ENCODE assay signal across 28 cellular contexts in the genomic region with DNA sequence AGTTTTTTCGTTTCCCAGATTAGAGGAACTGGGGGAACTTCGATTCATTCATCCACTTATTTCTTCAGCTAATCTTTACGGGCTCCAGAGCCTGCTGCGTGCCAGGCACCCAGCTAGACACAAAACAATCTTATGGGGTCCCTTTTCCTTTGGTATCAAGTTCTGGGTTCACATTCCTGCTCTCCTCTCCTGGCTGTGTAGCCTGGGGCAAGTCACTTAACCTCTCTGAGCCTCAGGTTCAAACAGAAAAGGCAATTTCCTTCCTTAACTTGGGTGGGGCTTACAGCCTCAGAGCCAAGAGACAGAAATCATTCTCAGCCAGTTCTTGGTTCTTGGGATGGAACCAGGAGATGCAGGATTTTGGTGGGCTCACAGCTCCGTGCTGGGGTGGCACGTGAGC. TPM values are rescaled to one million over a fixed set of nuclear protein-coding genes. Genes with fewer than 3 reads are reported as not detected.
DNase-seq lines count a peak whose midpoint lies in the region.
"Had no signal": no experiment of that assay in that cellular context is flagged by ENCODE, and none has a peak within 500 bp of the region (broad histone marks: within the 10 kb centered on the region; RNA-seq: fewer than 3 reads in every experiment).

No MANE protein-coding gene starts in this region.

- H3K9me3 ChIP-seq in HAP-1 = no peaks in the 10 kb centered on the region
- H3K9me3 ChIP-seq in duodenal mucosa (ENCODE audit: control insufficient read depth in 1 of 2, low read length in 2 of 2) = no peaks in the 10 kb centered on the region
- no peaks in the 10 kb centered on the region for H3K9me3 ChIP-seq in muscle layer of duodenum (ENCODE audit: control insufficient read depth in 1 of 2, low read length in 2 of 2)
- H3K9me3 ChIP-seq in effector memory CD4-positive, alpha-beta T cell (ENCODE audit: control insufficient read depth, low read length) = no peaks in the 10 kb centered on the region
- H3K9me3 ChIP-seq: SJSA1, upper lobe of right lung had no signal

- in situ Hi-C loops in HAP-1 (cut with MboI; ENCODE audit: low sequenced_read_pairs) = no loop called here

- H3K4me1 ChIP-seq in HAP-1 (no peaks in the 10 kb centered on the region), duodenal mucosa (ENCODE audit: control insufficient read depth in 1 of 2, insufficient read depth in 2 of 2, low read length in 2 of 2) (peaks cover 5 to 6% of the 10 kb centered on the region in 2 donors), muscle layer of duodenum (ENCODE audit: control insufficient read depth in 1 of 2, insufficient read depth in 2 of 2, low read length in 2 of 2) (peaks cover 0 to 3% of the 10 kb centered on the region in 2 donors)
- H3K4me1 ChIP-seq in effector memory CD4-positive, alpha-beta T cell (ENCODE audit: control insufficient read depth, insufficient read depth, low read length, poor library complexity, severe bottlenecking) = peaks cover 2% of the 10 kb centered on the region
- H3K4me1 ChIP-seq: SJSA1, upper lobe of right lung had no signal

- H3K36me3 Mint-ChIP-seq in activated naive CD8-positive, alpha-beta T cell treated with anti-CD3 and anti-CD28 coated beads for 36 hours = no peaks in the 10 kb centered on the region

- H3K9ac ChIP-seq in duodenal mucosa (ENCODE audit: low read depth in 1 of 2, low read length in 2 of 2) = peak overlapping the region; percentile 41 to 60

- H3K27ac ChIP-seq in duodenal mucosa (ENCODE audit: low read depth, low read length) (no peak overlapping the region), muscle layer of duodenum (ENCODE audit: low read length) (peak overlapping the region; percentile 16)
- H3K27ac ChIP-seq in effector memory CD4-positive, alpha-beta T cell (ENCODE audit: insufficient read depth, low read length, poor library complexity, severe bottlenecking) = no peak overlapping the region
- H3K27ac ChIP-seq: SJSA1, upper lobe of right lung had no signal

- H3K27me3 ChIP-seq in HAP-1 (ENCODE audit: low read depth) = peaks cover 41% of the 10 kb centered on the region
- H3K27me3 ChIP-seq in duodenal mucosa (ENCODE audit: control insufficient read depth in 1 of 2, insufficient read depth in 2 of 2, low read length in 2 of 2) = peaks cover 16 to 21% of the 10 kb centered on the region in 2 donors
- peaks cover 18% of the 10 kb centered on the region for H3K27me3 ChIP-seq in muscle layer of duodenum (ENCODE audit: low read depth, low read length)
- peaks cover 4% of the 10 kb centered on the region for H3K27me3 ChIP-seq in effector memory CD4-positive, alpha-beta T cell (replicated peaks; ENCODE audit: control insufficient read depth, insufficient read depth, low read length, poor library complexity, severe bottlenecking)

- H3K9me3 Mint-ChIP-seq in activated naive CD8-positive, alpha-beta T cell treated with anti-CD3 and anti-CD28 coated beads for 36 hours = no peaks in the 10 kb centered on the region
- H3K9me3 Mint-ChIP-seq: activated T-helper 17 cell treated with anti-CD3 and anti-CD28 coated beads, Interleukin-2, amount 50 U/mL, for 72 hours had no signal

- H3K4me3 Mint-ChIP-seq in activated naive CD8-positive, alpha-beta T cell treated with anti-CD3 and anti-CD28 coated beads for 36 hours = no peak overlapping the region
- H3K4me3 Mint-ChIP-seq: activated T-helper 17 cell treated with anti-CD3 and anti-CD28 coated beads, Interleukin-2, amount 50 U/mL, for 72 hours had no signal

- H3K27me3 Mint-ChIP-seq in activated naive CD8-positive, alpha-beta T cell treated with anti-CD3 and anti-CD28 coated beads for 36 hours = peaks cover 17% of the 10 kb centered on the region
- H3K27me3 Mint-ChIP-seq: activated T-helper 17 cell treated with anti-CD3 and anti-CD28 coated beads, Interleukin-2, amount 50 U/mL, for 72 hours had no signal

- H3K27ac Mint-ChIP-seq in activated naive CD8-positive, alpha-beta T cell treated with anti-CD3 and anti-CD28 coated beads for 36 hours = no peak overlapping the region
- H3K27ac Mint-ChIP-seq: activated T-helper 17 cell treated with anti-CD3 and anti-CD28 coated beads, Interleukin-2, amount 50 U/mL, for 72 hours had no signal

- H3K4me1 Mint-ChIP-seq in activated naive CD8-positive, alpha-beta T cell treated with anti-CD3 and anti-CD28 coated beads for 36 hours = peaks cover 2% of the 10 kb centered on the region
- H3K4me1 Mint-ChIP-seq: activated T-helper 17 cell treated with anti-CD3 and anti-CD28 coated beads, Interleukin-2, amount 50 U/mL, for 72 hours had no signal

- no peaks in the 10 kb centered on the region for H3K36me3 ChIP-seq in HAP-1 (replicated peaks)
- no peaks in the 10 kb centered on the region for H3K36me3 ChIP-seq in duodenal mucosa (ENCODE audit: control insufficient read depth in 1 of 2, insufficient read depth in 2 of 2, low read length in 2 of 2)
- H3K36me3 ChIP-seq in muscle layer of duodenum (ENCODE audit: control insufficient read depth in 1 of 2, insufficient read depth in 2 of 2, low read length in 2 of 2) = no peaks in the 10 kb centered on the region
- H3K36me3 ChIP-seq in effector memory CD4-positive, alpha-beta T cell (ENCODE audit: control insufficient read depth, insufficient read depth, low read length) = no peaks in the 10 kb centered on the region
- H3K36me3 ChIP-seq: SJSA1, upper lobe of right lung had no signal

- peak overlapping the region; percentile 6; the same call in 1 of the 2 replicates for H3K4me3 ChIP-seq in HAP-1
- H3K4me3 ChIP-seq in duodenal mucosa (ENCODE audit: low read depth in 1 of 2, low read length in 2 of 2) = peak overlapping the region; percentile 69 to 84
- H3K4me3 ChIP-seq in muscle layer of duodenum (ENCODE audit: low read depth in 1 of 2, low read length in 2 of 2) = peak overlapping the region in 1 of 2 donors; percentile 33
- no peak overlapping the region for H3K4me3 ChIP-seq in effector memory CD4-positive, alpha-beta T cell (ENCODE audit: insufficient read depth, low read depth, low read length, poor library complexity, severe bottlenecking)
- H3K4me3 ChIP-seq: lung, SJSA1, upper lobe of right lung had no signal

- DNase-seq in HAP-1 (ENCODE audit: low spot score in 2 of 2) (no peak), cerebellar nuclear complex (lab: John Stamatoyannopoulos, UW) (no peak)
- no peak for DNase-seq in effector memory CD4-positive, alpha-beta T cell
- DNase-seq in activated naive CD8-positive, alpha-beta T cell treated with anti-CD3 and anti-CD28 coated beads for 36 hours = no peak
- DNase-seq: activated CD4-positive, alpha-beta T cell treated with anti-CD3 and anti-CD28 coated beads, Interleukin-2, amount 50 U/mL, for 4 hours; activated CD8-positive, alpha-beta memory T cell treated with anti-CD3 and anti-CD28 coated beads, Interleukin-2, amount 50 U/mL, for 4 hours; activated naive CD4-positive, alpha-beta T cell treated with anti-CD3 and anti-CD28 coated beads, Interleukin-2, amount 50 U/mL, for 16 hours; amygdala; C1 segment of cervical spinal cord; DMS79 treated with DMSO at 0.1 percent for 48 hours; effector CD8-positive, alpha-beta T cell; HCEC 1CT; MV-4-11; NCI-H1436 treated with DMSO at 0.1 percent for 48 hours; NCI-H748 treated with DMSO at 0.1 percent for 48 hours; right cardiac atrium; stimulated activated CD4-positive, alpha-beta T cell treated with anti-CD3 and anti-CD28 coated beads, Interleukin-2, amount 100 ng/mL, for 48 hours; upper lobe of right lung had no signal

RNA-seq across cellular contexts. Expression of a gene that starts 5.9 kb away (rescaled TPM):
- total RNA-seq in activated naive CD8-positive, alpha-beta T cell treated with anti-CD3 and anti-CD28 coated beads for 36 hours = not detected
- total RNA-seq: activated T-helper 17 cell treated with anti-CD3 and anti-CD28 coated beads, Interleukin-2, amount 50 U/mL, for 72 hours; epithelial cell of proximal tubule; kidney epithelial cell; lung; mucosa of gallbladder; SJSA1; T-helper 1 cell treated with Interleukin-12 subunit alpha and Interleukin-12 subunit beta and Interleukin-4 antibody, amounts not matched to agents 30 ng/mL and 1 ng/mL, for 36 hours; upper lobe of right lung had no signal

RNA-seq across cellular contexts. Expression of a gene that starts 17.2 kb away (rescaled TPM):
- total RNA-seq in activated naive CD8-positive, alpha-beta T cell treated with anti-CD3 and anti-CD28 coated beads for 36 hours = 10 to 100 TPM; 12.6 to 14.7 TPM
- total RNA-seq: epithelial cell of proximal tubule, kidney epithelial cell, LHCN-M2, right cardiac atrium, SJSA1 had no signal

RNA-seq across cellular contexts. Expression of a gene that starts 19.4 kb away (rescaled TPM):
- total RNA-seq in activated naive CD8-positive, alpha-beta T cell treated with anti-CD3 and anti-CD28 coated beads for 36 hours = 10 to 100 TPM; 21.0 to 21.3 TPM
- total RNA-seq: right cardiac atrium had no signal

RNA-seq across cellular contexts. Expression of a gene that starts 38.1 kb away (rescaled TPM):
- 10 to 100 TPM; 37.6 to 38.5 TPM for total RNA-seq in activated naive CD8-positive, alpha-beta T cell treated with anti-CD3 and anti-CD28 coated beads for 36 hours

RNA-seq across cellular contexts. Expression of a gene that starts 53.7 kb away (rescaled TPM):
- 10 to 100 TPM; 12.3 to 13.1 TPM for total RNA-seq in activated naive CD8-positive, alpha-beta T cell treated with anti-CD3 and anti-CD28 coated beads for 36 hours
